8 cellular contexts compared by ENCODE assay signal in the genomic region with DNA sequence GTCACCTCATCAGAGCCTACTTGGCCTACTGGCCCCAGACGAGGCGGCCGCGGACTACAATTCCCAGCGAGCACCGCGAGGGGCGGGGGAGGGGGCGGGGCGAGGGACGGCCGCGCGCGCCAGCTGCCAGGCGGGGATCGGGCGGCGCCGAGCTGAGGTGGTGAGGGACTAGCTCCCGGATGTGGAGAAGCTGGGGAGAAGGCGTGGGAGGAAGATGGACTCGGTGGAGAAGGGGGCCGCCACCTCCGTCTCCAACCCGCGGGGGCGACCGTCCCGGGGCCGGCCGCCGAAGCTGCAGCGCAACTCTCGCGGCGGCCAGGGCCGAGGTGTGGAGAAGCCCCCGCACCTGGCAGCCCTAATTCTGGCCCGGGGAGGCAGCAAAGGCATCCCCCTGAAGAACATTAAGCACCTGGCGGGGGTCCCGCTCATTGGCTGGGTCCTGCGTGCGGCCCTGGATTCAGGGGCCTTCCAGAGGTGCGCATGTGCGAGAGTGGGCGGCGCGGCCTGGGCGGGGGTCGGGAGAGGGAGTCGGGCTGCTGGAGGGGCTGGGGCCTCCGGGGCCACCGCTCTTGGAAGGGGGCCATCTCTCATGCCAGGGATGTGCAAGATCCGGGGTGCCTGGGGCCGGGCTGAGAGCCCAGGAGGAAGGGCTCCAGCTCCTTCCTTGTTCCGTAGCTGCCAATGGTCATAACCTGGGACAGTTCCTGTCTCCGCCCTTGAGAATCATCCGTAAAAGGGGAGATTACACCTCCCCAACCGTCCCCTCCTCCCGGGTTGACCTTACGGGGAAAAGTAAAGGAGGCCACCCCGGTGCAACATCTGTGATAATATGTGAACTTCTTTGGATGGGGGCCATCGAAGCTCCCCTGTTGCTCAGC. TPM values are rescaled to one million over a fixed set of nuclear protein-coding genes. Genes with fewer than 3 reads are reported as not detected.
DNase-seq lines count a peak whose midpoint lies in the region; ATAC-seq, FAIRE-seq and TF ChIP-seq lines count a peak whose summit lies in the region.

A gene (plus strand): TSS at position 129 of the 878 bp plus-strand sequence. CDS start 86 bp downstream, at position 215.

- CTCF ChIA-PET in A673 (lab: Charles Lee) = no interaction called here
- CTCF ChIA-PET in WTC11 (lab: Charles Lee) = interaction anchor here (0.7 to 1.7 kb wide), 4 partner anchors 186 to 397 kb away, joined by 3 to 6 read pairs (median 3); no protein-coding TSS in a partner anchor

- peaks cover 6% of the 10 kb centered on the region for H3K36me3 Mint-ChIP-seq in WTC11

- H3K36me3 ChIP-seq in A673 (ENCODE audit: insufficient read depth, low read length, poor library complexity, severe bottlenecking) (no peaks in the 10 kb centered on the region), bronchial epithelial cell (ENCODE audit: control insufficient read depth, insufficient read depth, low read length) (no peaks in the 10 kb centered on the region)

- DNase-seq in A673 (ENCODE audit: low spot score) = peak; percentile 85
- DNase-seq in NCI-H2171 (lab: John Stamatoyannopoulos, UW) = peak; percentile 84
- peak; percentile 86 for DNase-seq in WTC11 (ENCODE audit: low spot score)
- DNase-seq in bronchial epithelial cell (ENCODE audit: low read depth) = peak; percentile 58
- DNase-seq in inferior parietal cortex (ENCODE audit: extremely low spot score) = peak; percentile 70
- peak; percentile 73 to 80 for DNase-seq in stimulated activated CD4-positive, alpha-beta T cell treated with anti-CD3 and anti-CD28 coated beads, Interleukin-12 subunit alpha, Interleukin-12 subunit beta, amount 100 ng/mL, for 24 hours (ENCODE audit: low read depth in 2 of 2)

- intact Hi-C loops in A673 (cut with micrococcal nuclease; ENCODE audit: unreplicated experiment) = no loop called here

- H3K4me3 ChIP-seq in A673 (ENCODE audit: low read depth, low read length, poor library complexity, severe bottlenecking) = peak within 1 kb of the TSS; percentile 85
- H3K4me3 ChIP-seq in bronchial epithelial cell (ENCODE audit: low read depth, low read length) = peak within 1 kb of the TSS; percentile 97

- no peaks in the 10 kb centered on the region for H3K27me3 Mint-ChIP-seq in WTC11 (ENCODE audit: low read depth)

- ATAC-seq in GM18520 (IDR thresholded peaks at IDR 0.05; ENCODE audit: unreplicated experiment) (peak; percentile 68), HG03045 (IDR thresholded peaks at IDR 0.05; ENCODE audit: unreplicated experiment) (peak; percentile 85), WTC11 (peak; percentile 83)

- peak within 1 kb of the TSS; percentile 83 for H3K27ac ChIP-seq in A673 (ENCODE audit: low read depth, low read length, poor library complexity, severe bottlenecking)

- peaks cover 7% of the 10 kb centered on the region for H3K4me1 ChIP-seq in A673 (ENCODE audit: insufficient read depth, low read length, poor library complexity, severe bottlenecking)

- BruUV-seq in A673 (replicated peaks; lab: Mats Ljungman, UMichigan) = no TSS peak

- no peak for FAIRE-seq in bronchial epithelial cell (lab: Jason Lieb, UNC)

- POLR2A ChIA-PET in A673 (lab: Charles Lee; ENCODE audit: low non-redundant PET) = no interaction called here
- POLR2A ChIA-PET in WTC11 (lab: Charles Lee) = interaction anchor here (0.6 to 1.8 kb wide), 2 partner anchors 389 to 578 kb away, joined by 4 to 11 read pairs; a partner anchor contains a TSS

- H3K27ac Mint-ChIP-seq in WTC11 = peak within 1 kb of the TSS; percentile 82

- H3K4me3 Mint-ChIP-seq in WTC11 = peak within 1 kb of the TSS; percentile 94

- H3K4me1 Mint-ChIP-seq in WTC11 = peaks cover 43% of the 10 kb centered on the region

- no peaks in the 10 kb centered on the region for H3K9me3 ChIP-seq in A673 (ENCODE audit: low read depth, low read length, poor library complexity, severe bottlenecking)

- TF ChIP-seq CTCF in A673 (conservative IDR thresholded peaks at IDR 0.05; ENCODE audit: low read depth, low read length) = no peak
- TF ChIP-seq CTCF in WTC11 (IDR thresholded peaks at IDR 0.05) = no peak
- no peak for TF ChIP-seq CTCF in bronchial epithelial cell (IDR thresholded peaks at IDR 0.05; ENCODE audit: insufficient read depth, low read length, severe bottlenecking)

- H3K27me3 ChIP-seq in A673 (replicated peaks; ENCODE audit: insufficient read depth, low read depth, low read length, poor library complexity) (no peaks in the 10 kb centered on the region), bronchial epithelial cell (ENCODE audit: control insufficient read depth, insufficient read depth, low read length) (no peaks in the 10 kb centered on the region)

- no peaks in the 10 kb centered on the region for H3K9me3 Mint-ChIP-seq in WTC11

TF ChIP-seq in WTC11, 78 proteins besides CTCF, POLR2A, EP300 and RAD21:
- TF ChIP-seq SP1 (CRISPR knock-in tag; conservative IDR thresholded peaks at IDR 0.05) (peak; percentile 76), NFYB (CRISPR knock-in tag; conservative IDR thresholded peaks at IDR 0.05; ENCODE audit: low read depth) (no peak), ZNF121 (CRISPR knock-in tag; IDR thresholded peaks at IDR 0.05) (peak; percentile 32; the same call in 1 of the 2 replicates), CBFB (CRISPR knock-in tag; IDR thresholded peaks at IDR 0.05; ENCODE audit: low read depth) (no peak), ZNF263 (CRISPR knock-in tag; IDR thresholded peaks at IDR 0.05; ENCODE audit: low read depth) (no peak), ETV6 (CRISPR knock-in tag; IDR thresholded peaks at IDR 0.05) (peak; percentile 31; the same call in 1 of the 2 replicates), NFE2L1 (CRISPR knock-in tag; IDR thresholded peaks at IDR 0.05) (0 out of 2 replicates have a peak, but pooled peaks have one; percentile 9), FOXP1 (CRISPR knock-in tag; IDR thresholded peaks at IDR 0.05; ENCODE audit: borderline replicate concordance) (peak; percentile 85), ZBTB21 (CRISPR knock-in tag; IDR thresholded peaks at IDR 0.05; ENCODE audit: borderline replicate concordance) (0 out of 2 replicates have a peak, but pooled peaks have one; percentile 40)
- TF ChIP-seq, protein P1, sequence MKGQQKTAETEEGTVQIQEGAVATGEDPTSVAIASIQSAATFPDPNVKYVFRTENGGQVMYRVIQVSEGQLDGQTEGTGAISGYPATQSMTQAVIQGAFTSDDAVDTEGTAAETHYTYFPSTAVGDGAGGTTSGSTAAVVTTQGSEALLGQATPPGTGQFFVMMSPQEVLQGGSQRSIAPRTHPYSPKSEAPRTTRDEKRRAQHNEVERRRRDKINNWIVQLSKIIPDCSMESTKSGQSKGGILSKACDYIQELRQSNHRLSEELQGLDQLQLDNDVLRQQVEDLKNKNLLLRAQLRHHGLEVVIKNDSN (CRISPR knock-in tag; IDR thresholded peaks at IDR 0.05) = 0 out of 2 replicates have a peak, but pooled peaks have one; percentile 25
- TF ChIP-seq, protein P2, sequence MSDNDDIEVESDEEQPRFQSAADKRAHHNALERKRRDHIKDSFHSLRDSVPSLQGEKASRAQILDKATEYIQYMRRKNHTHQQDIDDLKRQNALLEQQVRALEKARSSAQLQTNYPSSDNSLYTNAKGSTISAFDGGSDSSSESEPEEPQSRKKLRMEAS (CRISPR knock-in tag; IDR thresholded peaks at IDR 0.05) = peak; percentile 65; the same call in 1 of the 2 replicates
TF ChIP-seq in WTC11: peak in this region for 8.

RNA-seq across cellular contexts. Expression of the gene that starts here (rescaled TPM):
- 36.0 and 37.7 TPM in 2 replicates for total RNA-seq in A673 (2021)
- 68.6 to 71.6 TPM (median 69.0 TPM) in 3 replicates for total RNA-seq in WTC11 (2021)
- 26.6 and 46.3 TPM in 2 replicates for total RNA-seq in bronchial epithelial cell

Comparison
In these comparisons a context has a peak if more than half of its experiments do, and no peak if none do; other contexts are left out.
1. Peak in every context shown above with its lines: DNase-seq, ATAC-seq, H3K4me3 ChIP-seq and H3K27ac ChIP-seq.